ENCODE assay signal across 11 cellular contexts in genomic region chr14:69667938-69668336, GRCh38. TPM values are rescaled to one million over a fixed set of nuclear protein-coding genes. Genes with fewer than 3 reads are reported as not detected.
A peak's percentile ranks its signal among the peaks of the same experiment; 100 is the strongest.
DNase-seq lines count a peak whose midpoint lies in the region; ATAC-seq, FAIRE-seq and TF ChIP-seq lines count a peak whose summit lies in the region.
"Had no signal": no experiment of that assay in that cellular context is flagged by ENCODE, and none has a peak within 500 bp of the region (broad histone marks: within the 10 kb centered on the region; RNA-seq: fewer than 3 reads in every experiment).

No MANE protein-coding gene starts in this region.

- H3K4me3 ChIP-seq in astrocyte (ENCODE audit: insufficient read depth, low read depth, low read length) (no peak overlapping the region), transverse colon (no peak overlapping the region)
- H3K4me3 ChIP-seq: body of pancreas had no signal

- no peaks in the 10 kb centered on the region for H3K27me3 Mint-ChIP-seq in astrocyte (ENCODE audit: low read depth, unreplicated experiment)

- DNase-seq in CD1c-positive myeloid dendritic cell (ENCODE audit: extremely low spot score) (peak; percentile 59), astrocyte (ENCODE audit: low read depth) (no peak), transverse colon (no peak), A172 (ENCODE audit: low spot score) (no peak), H4 (ENCODE audit: low spot score) (no peak), left cardiac atrium (no peak)
- DNase-seq: body of pancreas, Calu3, NCI-H524 treated with DMSO at 0.1 percent for 48 hours had no signal

- peaks cover 86% of the 10 kb centered on the region for H4K20me1 ChIP-seq in astrocyte (ENCODE audit: insufficient read depth, low read length)

- in situ Hi-C loops in transverse colon (cut with MboI; ENCODE audit: low pct_ligation_motif_present in 1 of 4, low pct_unique_long_range_greater_than_20kb in 1 of 4, low sequenced_read_pairs in 3 of 4), result no loop called here

- H3K36me3 ChIP-seq in astrocyte (ENCODE audit: insufficient read depth, low read length) (no peaks in the 10 kb centered on the region), transverse colon (no peaks in the 10 kb centered on the region)

- H3K79me2 ChIP-seq in astrocyte (ENCODE audit: insufficient read depth, low read length), result peaks cover 68% of the 10 kb centered on the region

- H3K9me3 ChIP-seq in astrocyte (ENCODE audit: insufficient read depth, low read depth, low read length) (no peaks in the 10 kb centered on the region), transverse colon (no peaks in the 10 kb centered on the region)
- H3K9me3 ChIP-seq: body of pancreas had no signal

- peaks cover 27% of the 10 kb centered on the region for H3K4me1 Mint-ChIP-seq in astrocyte (ENCODE audit: low read depth, unreplicated experiment)

- FAIRE-seq in astrocyte (lab: Jason Lieb, UNC), result no peak

- no peak for TF ChIP-seq POLR2A in transverse colon (IDR thresholded peaks at IDR 0.05)

- peak overlapping the region; percentile 67 for H3K27ac Mint-ChIP-seq in astrocyte (ENCODE audit: unreplicated experiment)

- TF ChIP-seq CTCF in astrocyte (IDR thresholded peaks at IDR 0.05; ENCODE audit: insufficient read depth, low read depth, low read length) (no peak), transverse colon (IDR thresholded peaks at IDR 0.05) (no peak)

- 50 to 56% methylated on average over 2 to 4 of the region's 4 CpGs for WGBS in transverse colon (ENCODE audit: low coverage in 1 of 2), 2 donors

- peaks cover 11% of the 10 kb centered on the region for H3K4me1 ChIP-seq in astrocyte (ENCODE audit: insufficient read depth, low read length)
- peaks cover 39 to 91% (median 56%) of the 10 kb centered on the region in 4 donors for H3K4me1 ChIP-seq in transverse colon

- no peak for TF ChIP-seq EP300 in transverse colon (IDR thresholded peaks at IDR 0.05; ENCODE audit: low read depth)

- H3K36me3 Mint-ChIP-seq in astrocyte (ENCODE audit: low read depth, unreplicated experiment), result peaks cover 11% of the 10 kb centered on the region

- H2AFZ ChIP-seq in astrocyte (ENCODE audit: low read depth, low read length), result no peak overlapping the region

- no peak overlapping the region for H3K4me2 ChIP-seq in astrocyte (ENCODE audit: low read length)

- no peaks in the 10 kb centered on the region for H3K27me3 ChIP-seq in astrocyte (ENCODE audit: insufficient read depth, low read length)
- H3K27me3 ChIP-seq in transverse colon, result no peaks in the 10 kb centered on the region
- H3K27me3 ChIP-seq: body of pancreas had no signal

- no peak overlapping the region for H3K4me3 Mint-ChIP-seq in astrocyte (ENCODE audit: unreplicated experiment)

- no peak overlapping the region for H3K9ac ChIP-seq in astrocyte (ENCODE audit: low read length)

- peak; percentile 24 for ATAC-seq in GM19351 (IDR thresholded peaks at IDR 0.05; ENCODE audit: unreplicated experiment)
- ATAC-seq in HG03064 (IDR thresholded peaks at IDR 0.05; ENCODE audit: low read depth, unreplicated experiment), result peak; percentile 19
- ATAC-seq in left cardiac atrium, result no peak
- ATAC-seq: body of pancreas had no signal

- H3K27ac ChIP-seq in astrocyte (ENCODE audit: low read depth, low read length) (no peak overlapping the region), transverse colon (peak overlapping the region in 1 of 4 donors; percentile 6)

- intact Hi-C loops in transverse colon (cut with DNase I; ENCODE audit: low total_unique reads) (no loop called here), left cardiac atrium (cut with DNase I) (no loop called here)

- H3K9me3 Mint-ChIP-seq in astrocyte (ENCODE audit: unreplicated experiment), result no peaks in the 10 kb centered on the region

RNA-seq across cellular contexts. Expression of gene SUSD6, which starts 56.5 kb away (rescaled TPM):
- total RNA-seq in astrocyte (25.6 and 30.6 TPM in 2 replicates), transverse colon (100 to 1,000 TPM in 2 of 4 donors, 10 to 100 TPM in 2; 29.1 to 159 (median 95.0) TPM), left cardiac atrium (10 to 100 TPM; 21.8 to 28.1 TPM)
- 2.4 and 3.1 TPM in 2 replicates for total RNA-seq in A172 (2014; rRNA removed; shearing (Covaris generic))
- total RNA-seq in H4 (2014; rRNA removed; shearing (Covaris generic)), result 2.7 and 3.4 TPM in 2 replicates

Comparison
In these comparisons a context has a peak if more than half of its experiments do, and no peak if none do; other contexts are left out.
1. ATAC-seq: peak in GM19351 (single experiment) and HG03064 (single experiment); none in left cardiac atrium (0 of 2).